In genomic region chr1:202623476-202623875, GRCh38 we compare ENCODE assay signal across 1 cellular context.
TF ChIP-seq lines count a peak whose summit lies in the region.
"Not testable (repeated sequence)": the region's sequence is repeated elsewhere in the genome, so short reads cannot be mapped to it uniquely, and the experiment has no call there.

No MANE protein-coding gene starts in this region.

TF ChIP-seq in K562, 482 proteins besides CTCF, POLR2A, EP300 and RAD21:
- peak; percentile 67; the same call in 1 of the 2 replicates for TF ChIP-seq ZNF740 (CRISPR knock-in tag; IDR thresholded peaks at IDR 0.05)
- not testable (repeated sequence) for TF ChIP-seq ZNF740 (tag; IDR thresholded peaks at IDR 0.05)
- peak in 1 of 2 experiments; percentile 8; a peak in 1 of 4 replicates for TF ChIP-seq HDAC1 (IDR thresholded peaks at IDR 0.05)
- TF ChIP-seq NRF1 (conservative IDR thresholded peaks at IDR 0.05 in 1 of 2, IDR thresholded peaks at IDR 0.05 in 1 of 2) = peak; percentile 78 to 83
- 0 out of 2 replicates have a peak, but pooled peaks have one; percentile 10 for TF ChIP-seq STAG1 (CRISPR knock-in tag; IDR thresholded peaks at IDR 0.05; ENCODE audit: borderline replicate concordance)
